21 cellular contexts compared by ENCODE assay signal in the genomic region with DNA sequence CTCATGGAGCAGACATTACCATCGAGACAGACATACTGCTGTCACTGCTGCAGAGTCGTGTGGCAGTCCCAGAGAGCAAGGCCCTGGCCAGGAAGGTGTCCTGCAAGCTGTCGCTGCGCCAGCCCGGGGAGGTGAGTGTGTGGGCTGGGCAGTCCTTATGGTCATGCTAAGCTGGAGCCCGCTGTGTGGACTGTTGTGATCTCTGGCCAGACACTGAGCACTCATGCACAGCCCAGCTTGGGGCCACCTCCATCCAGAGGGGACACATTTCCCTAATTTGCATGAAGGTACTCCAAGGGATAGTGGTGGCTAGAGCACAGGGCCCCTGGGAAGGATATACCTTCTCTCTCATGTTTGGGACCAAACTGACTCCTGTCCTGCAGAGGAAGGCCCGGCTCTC. TPM values are rescaled to one million over a fixed set of nuclear protein-coding genes. Genes with fewer than 3 reads are reported as not detected.
A peak's percentile ranks its signal among the peaks of the same experiment; 100 is the strongest.
DNase-seq lines count a peak whose midpoint lies in the region; ATAC-seq, FAIRE-seq and TF ChIP-seq lines count a peak whose summit lies in the region.
"Had no signal": no experiment of that assay in that cellular context is flagged by ENCODE, and none has a peak within 500 bp of the region (broad histone marks: within the 10 kb centered on the region; RNA-seq: fewer than 3 reads in every experiment).

No MANE protein-coding gene starts in this region.

- H2BK5ac ChIP-seq in H1 (ENCODE audit: low read depth, low read length), result no peak overlapping the region

- no peak overlapping the region for H2BK120ac ChIP-seq in H1 (replicated peaks; ENCODE audit: low read depth, low read length)

- CTCF ChIA-PET in H1 (lab: Charles Lee; ENCODE audit: partially characterized antibody), result interaction anchor here (0.6 to 3.4 kb wide), 5 partner anchors 8 to 38 kb away, joined by 3 to 10 read pairs (median 3); a partner anchor contains a TSS
- CTCF ChIA-PET in activated naive CD4-positive, alpha-beta T cell treated with anti-CD3 and anti-CD28 coated beads for 36 hours (lab: Charles Lee), result interaction anchor here (0.6 kb wide), 1 partner anchor 42 kb away, joined by 3 read pairs; no protein-coding TSS in a partner anchor

- no peak overlapping the region for H2BK12ac ChIP-seq in H1 (ENCODE audit: low read depth, low read length)

- POLR2A ChIA-PET in H1 (lab: Charles Lee; ENCODE audit: partially characterized antibody), result interaction anchor here (1.2 kb wide), 1 partner anchor 12 kb away, joined by 4 read pairs; no protein-coding TSS in a partner anchor

- H3K9me3 Mint-ChIP-seq in stimulated activated effector memory CD8-positive, alpha-beta T cell treated with anti-CD3 and anti-CD28 coated beads, Interleukin-12 subunit alpha, Interleukin-12 subunit beta, amount 100 ng/mL, for 72 hours, result no peaks in the 10 kb centered on the region
- no peaks in the 10 kb centered on the region for H3K9me3 Mint-ChIP-seq in activated naive CD4-positive, alpha-beta T cell treated with anti-CD3 and anti-CD28 coated beads for 36 hours
- H3K9me3 Mint-ChIP-seq: CD14-positive monocyte; CD8-positive, alpha-beta T cell had no signal

- TF ChIP-seq POLR2A in H1 (IDR thresholded peaks at IDR 0.05; ENCODE audit: control extremely low read depth in 1 of 2, low read depth in 2 of 2, low read length in 2 of 2) (no peak), ovary (IDR thresholded peaks at IDR 0.05) (no peak)

- no peaks in the 10 kb centered on the region for H4K20me1 ChIP-seq in H1 (replicated peaks in 1 of 2; ENCODE audit: control insufficient read depth in 1 of 2, insufficient read depth in 2 of 2, low read length in 2 of 2)

- no peaks in the 10 kb centered on the region for H3K23me2 ChIP-seq in H1 (ENCODE audit: low read depth, low read length)

- H3K9me3 ChIP-seq in WERI-Rb-1 (ENCODE audit: severe bottlenecking), result no peaks in the 10 kb centered on the region
- no peaks in the 10 kb centered on the region for H3K9me3 ChIP-seq in H1 (ENCODE audit: insufficient read depth in 2 of 2, low read depth in 1 of 2, low read length in 1 of 2)
- no peaks in the 10 kb centered on the region for H3K9me3 ChIP-seq in ovary

- H3K4me3 ChIP-seq in WERI-Rb-1 (ENCODE audit: low read depth, low read length) (no peak overlapping the region), H1 (ENCODE audit: extremely low read depth in 1 of 4, insufficient read depth in 2 of 4, low read depth in 3 of 4, low read length in 4 of 4) (no peak overlapping the region), ovary (no peak overlapping the region)

- no peaks in the 10 kb centered on the region for H3K79me1 ChIP-seq in H1 (ENCODE audit: low read depth, low read length)

- H3K27me3 ChIP-seq in WERI-Rb-1 (ENCODE audit: insufficient read depth, low read depth, severe bottlenecking) (peaks cover 4% of the 10 kb centered on the region), H1 (replicated peaks in 1 of 4; ENCODE audit: control insufficient read depth in 3 of 4, extremely low read depth in 1 of 4, insufficient read depth in 3 of 4, low read length in 3 of 4) (no peaks in the 10 kb centered on the region), ovary (no peaks in the 10 kb centered on the region)

- H4K5ac ChIP-seq in H1 (ENCODE audit: insufficient read length, low read depth, low read length), result no peak overlapping the region

- no peak overlapping the region for H3K9ac ChIP-seq in H1 (replicated peaks in 1 of 4; ENCODE audit: extremely low read depth in 1 of 4, low read depth in 3 of 4, low read length in 3 of 4)

- WGBS in H1 (ENCODE audit: extremely low coverage in 1 of 2, insufficient coverage in 1 of 2, insufficient read length in 1 of 2, insufficient replicate concordance in 2 of 2, low coverage in 1 of 2, low lambda C conversion rate in 2 of 2, missing lambda C conversion rate in 1 of 2), 2 experiments, result 83% methylated on average over 7 of the region's 7 CpGs; no CpG with 5 or more reads in 1 of the 2 experiments
- 82 to 83% (median 83%) methylated on average over 7 of the region's 7 CpGs for WGBS in ovary, 3 donors

- no peak overlapping the region for H2BK20ac ChIP-seq in H1 (ENCODE audit: low read length)

- TF ChIP-seq EP300 in H1 (IDR thresholded peaks at IDR 0.05; ENCODE audit: borderline replicate concordance in 1 of 2, low read depth in 2 of 2, low read length in 2 of 2) (no peak), ovary (IDR thresholded peaks at IDR 0.05) (no peak)

- H3K79me2 ChIP-seq in H1 (ENCODE audit: control insufficient read depth in 1 of 2, insufficient read depth in 2 of 2, low read length in 2 of 2), result no peaks in the 10 kb centered on the region

- H4K91ac ChIP-seq in H1 (replicated peaks; ENCODE audit: insufficient read length, low read length), result no peak overlapping the region

- H4K8ac ChIP-seq in H1 (ENCODE audit: extremely low read depth, insufficient read depth, low read length), result 0 out of 2 replicates have a peak overlapping the region, but pooled peaks have one; percentile 36

- H3K27ac Mint-ChIP-seq in stimulated activated effector memory CD8-positive, alpha-beta T cell treated with anti-CD3 and anti-CD28 coated beads, Interleukin-12 subunit alpha, Interleukin-12 subunit beta, amount 100 ng/mL, for 72 hours, result no peak overlapping the region
- H3K27ac Mint-ChIP-seq in activated naive CD4-positive, alpha-beta T cell treated with anti-CD3 and anti-CD28 coated beads for 36 hours, result no peak overlapping the region
- H3K27ac Mint-ChIP-seq: CD14-positive monocyte; CD8-positive, alpha-beta T cell had no signal

- no peak overlapping the region for H3K18ac ChIP-seq in H1 (ENCODE audit: extremely low read depth, low read length)

- H2BK15ac ChIP-seq in H1 (ENCODE audit: low read length), result no peak overlapping the region

- H3K36me3 ChIP-seq in WERI-Rb-1 (no peaks in the 10 kb centered on the region), H1 (ENCODE audit: control insufficient read depth in 2 of 4, insufficient read depth in 4 of 4, low read length in 3 of 4) (no peaks in the 10 kb centered on the region), ovary (no peaks in the 10 kb centered on the region)

- no peak overlapping the region for H3K4me2 ChIP-seq in H1 (ENCODE audit: insufficient read depth in 1 of 2, low read depth in 2 of 2, low read length in 2 of 2)

- no peak for ATAC-seq in Right ventricle myocardium superior (ENCODE audit: poor library complexity)
- peak; percentile 6 for ATAC-seq in stimulated activated effector memory CD8-positive, alpha-beta T cell treated with anti-CD3 and anti-CD28 coated beads, Interleukin-12 subunit alpha, Interleukin-12 subunit beta, amount 100 ng/mL, for 72 hours
- ATAC-seq: CD8-positive, alpha-beta T cell had no signal

- H3K4me3 Mint-ChIP-seq in stimulated activated effector memory CD8-positive, alpha-beta T cell treated with anti-CD3 and anti-CD28 coated beads, Interleukin-12 subunit alpha, Interleukin-12 subunit beta, amount 100 ng/mL, for 72 hours, result no peak overlapping the region
- H3K4me3 Mint-ChIP-seq in activated naive CD4-positive, alpha-beta T cell treated with anti-CD3 and anti-CD28 coated beads for 36 hours, result no peak overlapping the region
- H3K4me3 Mint-ChIP-seq: CD14-positive monocyte; CD8-positive, alpha-beta T cell had no signal

- no peak for TF ChIP-seq CTCF in WERI-Rb-1 (IDR thresholded peaks at IDR 0.05; ENCODE audit: low read depth, low read length)
- no peak for TF ChIP-seq CTCF in H1 (IDR thresholded peaks at IDR 0.05; ENCODE audit: control extremely low read depth in 1 of 3, insufficient read depth in 1 of 3, low read depth in 1 of 3, low read length in 3 of 3)
- no peak for TF ChIP-seq CTCF in ovary (IDR thresholded peaks at IDR 0.05)

- no peak overlapping the region for H2AFZ ChIP-seq in H1 (ENCODE audit: low read length)

- intact Hi-C loops in cardiac septum (cut with DNase I), result no loop called here
- intact Hi-C loops in Right ventricle myocardium superior (cut with DNase I), result no loop called here
- intact Hi-C loops in ovary (cut with DNase I), result no loop called here
- intact Hi-C loops in activated naive CD4-positive, alpha-beta T cell treated with anti-CD3 and anti-CD28 coated beads for 36 hours (cut with micrococcal nuclease), result no loop called here

- H3K56ac ChIP-seq in H1 (replicated peaks; ENCODE audit: insufficient read length, low read depth, low read length), result no peak overlapping the region

- H2AK5ac ChIP-seq in H1 (ENCODE audit: low read depth, low read length), result no peak overlapping the region

- DNase-seq in cardiac septum (ENCODE audit: low spot score) (peak; percentile 58), Right ventricle myocardium superior (no peak), WERI-Rb-1 (peak; percentile 42), H1 (ENCODE audit: low read depth in 1 of 2, low spot score in 2 of 2) (no peak), dedifferentiated amniotic fluid mesenchymal stem cell (ENCODE audit: extremely low spot score) (no peak), ovary (no peak)
- DNase-seq in stimulated activated effector memory CD8-positive, alpha-beta T cell treated with anti-CD3 and anti-CD28 coated beads, Interleukin-12 subunit alpha, Interleukin-12 subunit beta, amount 100 ng/mL, for 72 hours (ENCODE audit: low spot score in 2 of 2), result no peak
- DNase-seq in activated naive CD4-positive, alpha-beta T cell treated with anti-CD3 and anti-CD28 coated beads for 36 hours, result no peak
- DNase-seq: CD8-positive, alpha-beta T cell; COR-L47; DMS153; DMS79 treated with DMSO at 0.1 percent for 48 hours; EL; GDM1 had no signal

- no peaks in the 10 kb centered on the region for H3K36me3 Mint-ChIP-seq in stimulated activated effector memory CD8-positive, alpha-beta T cell treated with anti-CD3 and anti-CD28 coated beads, Interleukin-12 subunit alpha, Interleukin-12 subunit beta, amount 100 ng/mL, for 72 hours
- H3K36me3 Mint-ChIP-seq in activated naive CD4-positive, alpha-beta T cell treated with anti-CD3 and anti-CD28 coated beads for 36 hours (ENCODE audit: low read depth), result no peaks in the 10 kb centered on the region
- H3K36me3 Mint-ChIP-seq: CD14-positive monocyte; CD8-positive, alpha-beta T cell had no signal

- H3K4me1 Mint-ChIP-seq in stimulated activated effector memory CD8-positive, alpha-beta T cell treated with anti-CD3 and anti-CD28 coated beads, Interleukin-12 subunit alpha, Interleukin-12 subunit beta, amount 100 ng/mL, for 72 hours, result no peaks in the 10 kb centered on the region
- no peaks in the 10 kb centered on the region for H3K4me1 Mint-ChIP-seq in activated naive CD4-positive, alpha-beta T cell treated with anti-CD3 and anti-CD28 coated beads for 36 hours (ENCODE audit: low read depth)
- H3K4me1 Mint-ChIP-seq: CD14-positive monocyte had no signal

- H3K27ac ChIP-seq in WERI-Rb-1 (no peak overlapping the region), H1 (ENCODE audit: low read depth, low read length) (no peak overlapping the region), ovary (no peak overlapping the region)
- H3K27ac ChIP-seq: 22Rv1, HL-60 had no signal

- no peak overlapping the region for H3K4ac ChIP-seq in H1 (replicated peaks; ENCODE audit: insufficient read length, low read depth, low read length)

- TF ChIP-seq RAD21 in H1 (IDR thresholded peaks at IDR 0.05 in 1 of 2, conservative IDR thresholded peaks at IDR 0.05 in 1 of 2; ENCODE audit: low read depth in 2 of 2, low read length in 2 of 2), result no peak

- H3K4me1 ChIP-seq in H1 (replicated peaks in 1 of 4; ENCODE audit: control insufficient read depth in 3 of 4, insufficient read depth in 4 of 4, low read length in 3 of 4) (no peaks in the 10 kb centered on the region), ovary (ENCODE audit: insufficient read depth) (no peaks in the 10 kb centered on the region)

- FAIRE-seq in H1 (lab: Jason Lieb, UNC), result no peak
- FAIRE-seq: D721Med, GM19239, H54 had no signal

- H3K23ac ChIP-seq in H1 (ENCODE audit: insufficient read length), result no peak overlapping the region

- H3K14ac ChIP-seq in H1 (ENCODE audit: insufficient read length), result no peak overlapping the region

- no peaks in the 10 kb centered on the region for H3K27me3 Mint-ChIP-seq in activated naive CD4-positive, alpha-beta T cell treated with anti-CD3 and anti-CD28 coated beads for 36 hours (ENCODE audit: low read depth)

RNA-seq across cellular contexts. Expression of a gene that starts 9.6 kb away (rescaled TPM):
- total RNA-seq in cardiac septum, result 0.16 TPM
- not detected for total RNA-seq in Right ventricle myocardium superior
- total RNA-seq in H1 (2021; fragmentation: NEBNext Ultra II Directional; extraction: Animal tissue kit (Norgen Biotek cat#: 25700)), result not detected in 2 replicates
- 0.11 and 0.38 TPM in 2 replicates for polyA plus RNA-seq in H1 (2011; rRNA removed)
- 0.31 TPM for polyA plus RNA-seq in H1 (2011; cell fraction: cytosol; rRNA removed)
- polyA plus RNA-seq in H1 (2011; cell fraction: nucleus; rRNA removed), result 0.60 TPM
- polyA plus RNA-seq in H1 (2012, experiment 1 of 2), result 0.07 to 0.22 TPM in 2 of 4 replicates, not detected in the others
- 0.05 TPM for polyA plus RNA-seq in H1 (2012, experiment 2 of 2)
- polyA plus RNA-seq in H1 (2013, experiment 1 of 2), result 0.02 TPM
- 0.02 TPM for polyA plus RNA-seq in H1 (2013, experiment 2 of 2)
- 0.07 and 0.32 TPM in 2 replicates for polyA minus RNA-seq in H1 (2011; rRNA and poly(A)+ RNA removed)
- not detected for polyA minus RNA-seq in H1 (2011; cell fraction: cytosol; rRNA and poly(A)+ RNA removed)
- polyA minus RNA-seq in H1 (2011; cell fraction: nucleus; rRNA and poly(A)+ RNA removed), result 0.20 TPM
- total RNA-seq in ovary, result 1 to 10 TPM in 2 of 7 donors, under 1 TPM in 5; 0.35 to 2.4 (median 0.63) TPM
- polyA plus RNA-seq in ovary, result under 1 TPM in 1 of 2 donors, not detected in 1; 0.34 TPM
- under 1 TPM in 1 of 2 experiments, not detected in 1; 0.07 TPM for total RNA-seq in activated naive CD4-positive, alpha-beta T cell treated with anti-CD3 and anti-CD28 coated beads for 36 hours
- polyA plus RNA-seq: BJ had no signal

Comparison
In these comparisons a context has a peak if more than half of its experiments do, and no peak if none do; other contexts are left out.
1. DNase-seq: peak in cardiac septum (single experiment) and WERI-Rb-1 (single experiment); none in Right ventricle myocardium superior (single experiment), H1 (0 of 2), stimulated activated effector memory CD8-positive, alpha-beta T cell treated with anti-CD3 and anti-CD28 coated beads, Interleukin-12 subunit alpha, Interleukin-12 subunit beta, amount 100 ng/mL, for 72 hours (0 of 2), dedifferentiated amniotic fluid mesenchymal stem cell (single experiment), ovary (0 of 5) and activated naive CD4-positive, alpha-beta T cell treated with anti-CD3 and anti-CD28 coated beads for 36 hours (single experiment).